In genomic region chr3:83302091-83302490, GRCh38 we compare ENCODE assay signal across 34 cellular contexts.
"Had no signal": no experiment of that assay in that cellular context is flagged by ENCODE, and none has a peak within 500 bp of the region (broad histone marks: within the 10 kb centered on the region; RNA-seq: fewer than 3 reads in every experiment).

No MANE protein-coding gene starts in this region.

- H3K4me3 ChIP-seq: adrenal gland, ascending aorta, body of pancreas, breast epithelium, cardiac muscle cell had no signal

- H3K4me1 ChIP-seq: adrenal gland, ascending aorta, body of pancreas, breast epithelium had no signal

- ATAC-seq: activated naive CD4-positive, alpha-beta T cell treated with anti-CD3 and anti-CD28 coated beads, Interleukin-2, amount 50 U/mL, for 72 hours; activated naive CD8-positive, alpha-beta T cell treated with anti-CD3 and anti-CD28 coated beads, Interleukin-2, amount 50 U/mL, for 24 hours; activated T-cell treated with anti-CD3 and anti-CD28 coated beads, Interleukin-2, amount 50 U/mL, for 4 hours; activated T-cell treated with anti-CD3 and anti-CD28 coated beads, Interleukin-2, amount 50 U/mL, for 72 hours; activated T-helper 17 cell treated with anti-CD3 and anti-CD28 coated beads, Interleukin-2, amount 50 U/mL, for 72 hours; body of pancreas had no signal

- FAIRE-seq: astrocyte, bronchial epithelial cell had no signal

- H3K27me3 ChIP-seq: adrenal gland, ascending aorta, body of pancreas, brain microvascular endothelial cell, breast epithelium, cardiac muscle cell had no signal

- H3K9me3 ChIP-seq: adrenal gland, ascending aorta, body of pancreas had no signal

- DNase-seq: activated effector memory CD4-positive, alpha-beta T cell treated with anti-CD3 and anti-CD28 coated beads, Interleukin-2, amount 50 U/mL, for 16 hours; activated effector memory CD4-positive, alpha-beta T cell treated with Interleukin-2 at 50 U/mL for 16 hours; activated gamma-delta T cell; activated gamma-delta T cell treated with Interleukin-2 at 50 U/mL for 16 hours; activated naive CD4-positive, alpha-beta T cell; activated naive CD4-positive, alpha-beta T cell treated with anti-CD3 and anti-CD28 coated beads for 36 hours; activated naive CD4-positive, alpha-beta T cell treated with anti-CD3 and anti-CD28 coated beads, Interleukin-2, amount 10 ng/mL, durations not matched to agents 7 days and 5 days; activated naive CD4-positive, alpha-beta T cell treated with anti-CD3 and anti-CD28 coated beads, Interleukin-2, amount 50 U/mL, for 16 hours; activated naive CD4-positive, alpha-beta T cell treated with Interleukin-2 at 50 U/mL for 16 hours; activated naive CD8-positive, alpha-beta T cell treated with anti-CD3 and anti-CD28 coated beads for 36 hours; activated naive CD8-positive, alpha-beta T cell treated with anti-CD3 and anti-CD28 coated beads, Interleukin-2, amount 10 ng/mL, durations not matched to agents 7 days and 5 days; activated naive CD8-positive, alpha-beta T cell treated with anti-CD3 and anti-CD28 coated beads, Interleukin-2, amount 50 U/mL, for 24 hours; activated T-cell treated with anti-CD3 and anti-CD28 coated beads, Interleukin-2, amount 50 U/mL, for 1 hour; activated T-cell treated with anti-CD3 and anti-CD28 coated beads, Interleukin-2, amount 50 U/mL, for 24 hours; activated T-cell treated with anti-CD3 and anti-CD28 coated beads, Interleukin-2, amount 50 U/mL, for 4 hours; activated T-cell treated with anti-CD3 and anti-CD28 coated beads, Interleukin-2, amount 50 U/mL, for 48 hours; activated T-cell treated with anti-CD3 and anti-CD28 coated beads, Interleukin-2, amount 50 U/mL, for 72 hours; adrenal gland; amniotic stem cell; amygdala; anterior cingulate cortex; aorta; body of pancreas; brain microvascular endothelial cell; caudate nucleus; central memory CD4-positive, alpha-beta T cell; cerebellar nuclear complex had no signal

- H3K27ac ChIP-seq: adrenal gland, ascending aorta, body of pancreas, brain microvascular endothelial cell, breast epithelium, cardiac muscle cell had no signal

- H3K36me3 ChIP-seq: adrenal gland, ascending aorta, brain microvascular endothelial cell, breast epithelium, cardiac muscle cell had no signal
